ENCODE assay signal across 7 cellular contexts in genomic region chr5:141933151-141933550, GRCh38. TPM values are rescaled to one million over a fixed set of nuclear protein-coding genes. Genes with fewer than 3 reads are reported as not detected.
"Had no signal": no experiment of that assay in that cellular context is flagged by ENCODE, and none has a peak within 500 bp of the region (broad histone marks: within the 10 kb centered on the region; RNA-seq: fewer than 3 reads in every experiment).

No MANE protein-coding gene starts in this region.

- H3K27me3 Mint-ChIP-seq: IgD-negative memory B cell had no signal

- ATAC-seq: GM23338, HepG2 had no signal

- H3K9me3 Mint-ChIP-seq: GM23338, H9, IgD-negative memory B cell had no signal

- DNase-seq: H9, HCEC 1CT, KBM-7 had no signal

- H3K4me3 Mint-ChIP-seq: GM23338, H9, IgD-negative memory B cell had no signal

- H3K27ac ChIP-seq: HL-60 had no signal

- H3K4me3 ChIP-seq: GM23338 had no signal

- H3K27ac Mint-ChIP-seq: GM23338, H9 had no signal

RNA-seq across cellular contexts. Expression of gene PCDH12, which starts 24.9 kb away (rescaled TPM):
- total RNA-seq: H9, HepG2 had no signal
- polyA plus RNA-seq: HepG2 had no signal
